8 cellular contexts compared by ENCODE assay signal in genomic region chr7:21580073-21580521, GRCh38. TPM values are rescaled to one million over a fixed set of nuclear protein-coding genes. Genes with fewer than 3 reads are reported as not detected.
DNase-seq lines count a peak whose midpoint lies in the region; ATAC-seq and TF ChIP-seq lines count a peak whose summit lies in the region.

No MANE protein-coding gene starts in this region.

- no peaks in the 10 kb centered on the region for H3K27me3 ChIP-seq in osteoblast (ENCODE audit: insufficient read depth, low read length)

- no peak overlapping the region for H3K4me2 ChIP-seq in osteoblast (ENCODE audit: insufficient read depth, low read length)

- ATAC-seq in GM18858 (IDR thresholded peaks at IDR 0.05; ENCODE audit: unreplicated experiment) (peak; percentile 57), HG02938 (IDR thresholded peaks at IDR 0.05; ENCODE audit: unreplicated experiment) (no peak), GM21367 (IDR thresholded peaks at IDR 0.05; ENCODE audit: unreplicated experiment) (no peak)

- TF ChIP-seq CTCF in cardiac fibroblast (IDR thresholded peaks at IDR 0.05; ENCODE audit: low read depth, low read length): no peak
- no peak for TF ChIP-seq CTCF in osteoblast (IDR thresholded peaks at IDR 0.05; ENCODE audit: extremely low read depth, low read depth, low read length)

- H3K79me2 ChIP-seq in osteoblast (ENCODE audit: insufficient read depth, low read length): no peaks in the 10 kb centered on the region

- peak; percentile 75 to 80 for DNase-seq in Kasumi-1 (lab: John Stamatoyannopoulos, UW)
- peak; percentile 12 to 78 for DNase-seq in cardiac fibroblast (ENCODE audit: low read depth in 2 of 2)
- DNase-seq in skeletal muscle cell (ENCODE audit: low read depth): peak; percentile 8
- no peak for DNase-seq in HUDEP-2 (lab: John Stamatoyannopoulos, UW; ENCODE audit: unreplicated experiment in 76 of 76)
- no peak for DNase-seq in osteoblast (ENCODE audit: insufficient read length, low spot score, missing footprints)

- no peaks in the 10 kb centered on the region for H3K9me3 ChIP-seq in osteoblast (ENCODE audit: low read depth, low read length)

- H3K4me1 ChIP-seq in osteoblast (ENCODE audit: insufficient read depth, low read length): no peaks in the 10 kb centered on the region

- H2AFZ ChIP-seq in osteoblast (ENCODE audit: low read length): no peak overlapping the region

- no peaks in the 10 kb centered on the region for H4K20me1 ChIP-seq in osteoblast (ENCODE audit: insufficient read depth, low read length)

- no peak overlapping the region for H3K4me3 ChIP-seq in cardiac fibroblast (replicated peaks in 1 of 2; ENCODE audit: low read depth in 2 of 2, low read length in 2 of 2)
- H3K4me3 ChIP-seq in skeletal muscle cell (ENCODE audit: low read depth, low read length): no peak overlapping the region
- H3K4me3 ChIP-seq in osteoblast (ENCODE audit: insufficient read depth, low read length): no peak overlapping the region

- no peak overlapping the region for H3K27ac ChIP-seq in osteoblast (ENCODE audit: low read depth, low read length)

- H3K36me3 ChIP-seq in osteoblast (ENCODE audit: insufficient read depth, low read length): no peaks in the 10 kb centered on the region

RNA-seq across cellular contexts. Expression of gene DNAH11, which starts 37.3 kb away (rescaled TPM):
- total RNA-seq in osteoblast: under 0.01 and 1.1 TPM in 2 replicates

Comparison
In these comparisons a context has a peak if more than half of its experiments do, and no peak if none do; other contexts are left out.
1. DNase-seq: peak in Kasumi-1 (2 of 2), cardiac fibroblast (2 of 2) and skeletal muscle cell (single experiment); none in HUDEP-2 (0 of 76) and osteoblast (single experiment).